8 cellular contexts compared by ENCODE assay signal in the genomic region with DNA sequence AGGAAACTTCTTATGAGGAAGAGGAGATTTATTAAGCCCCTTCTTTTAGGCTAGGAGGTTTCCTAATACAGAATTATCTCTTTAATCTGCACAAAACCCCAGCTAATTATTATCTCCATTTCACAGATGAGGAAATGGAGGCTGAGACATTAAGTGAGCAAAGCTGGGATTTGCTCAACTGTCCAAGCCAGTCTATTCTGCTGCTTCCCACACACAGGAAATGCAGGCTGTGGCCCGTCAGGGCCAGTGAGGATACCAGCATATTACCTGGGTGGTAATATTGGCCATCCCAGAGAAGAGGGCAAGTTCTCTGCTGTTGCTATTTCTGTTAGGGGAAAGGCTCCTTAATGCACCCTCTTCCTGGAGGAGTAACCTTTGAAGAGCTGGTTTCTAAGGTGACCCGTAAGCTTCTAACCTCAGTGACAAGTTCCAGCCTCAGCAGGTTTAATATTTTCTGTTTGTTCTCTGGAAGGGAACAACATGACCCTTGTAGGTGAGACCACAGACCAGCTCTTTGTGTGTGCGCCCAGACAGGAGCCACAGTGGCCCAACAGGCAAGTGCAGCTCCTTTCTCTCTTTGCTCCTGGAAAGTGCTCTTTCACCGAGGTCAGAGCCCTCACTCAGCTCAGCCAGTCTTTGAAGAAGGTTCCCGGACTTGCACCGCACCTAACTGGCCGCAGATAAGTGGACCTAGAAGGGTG. TPM values are rescaled to one million over a fixed set of nuclear protein-coding genes. Genes with fewer than 3 reads are reported as not detected.
DNase-seq lines count a peak whose midpoint lies in the region; ATAC-seq, FAIRE-seq and TF ChIP-seq lines count a peak whose summit lies in the region.

No MANE protein-coding gene starts in this region.

- no peak for DNase-seq in activated CD4-positive, alpha-beta memory T cell treated with anti-CD3 and anti-CD28 coated beads for 36 hours
- DNase-seq in activated CD4-positive, alpha-beta memory T cell treated with anti-CD3 and anti-CD28 coated beads, Interleukin-2, amount 10 ng/mL, durations not matched to agents 7 days and 5 days, result no peak
- DNase-seq in GM12878 (ENCODE audit: low read depth, low spot score) (no peak), caudate nucleus (lab: John Stamatoyannopoulos, UW) (no peak), hypothalamus (lab: John Stamatoyannopoulos, UW) (no peak)
- DNase-seq in stimulated activated effector memory CD8-positive, alpha-beta T cell treated with anti-CD3 and anti-CD28 coated beads, Interleukin-12 subunit alpha, Interleukin-12 subunit beta, amount 100 ng/mL, for 72 hours (ENCODE audit: low spot score in 2 of 2), result no peak
- DNase-seq in effector CD8-positive, alpha-beta T cell (lab: John Stamatoyannopoulos, UW), result no peak

- POLR2A ChIA-PET in activated CD4-positive, alpha-beta memory T cell treated with anti-CD3 and anti-CD28 coated beads for 36 hours (lab: Charles Lee), result no interaction called here
- POLR2A ChIA-PET in activated CD4-positive, alpha-beta memory T cell treated with anti-CD3 and anti-CD28 coated beads, Interleukin-2, amount 10 ng/mL, durations not matched to agents 7 days and 5 days (lab: Charles Lee), result no interaction called here
- POLR2A ChIA-PET in GM12878 (lab: Charles Lee), result no interaction called here

- no peaks in the 10 kb centered on the region for H3K9me3 Mint-ChIP-seq in activated CD4-positive, alpha-beta memory T cell treated with anti-CD3 and anti-CD28 coated beads for 36 hours
- no peaks in the 10 kb centered on the region for H3K9me3 Mint-ChIP-seq in activated CD4-positive, alpha-beta memory T cell treated with anti-CD3 and anti-CD28 coated beads, Interleukin-2, amount 10 ng/mL, durations not matched to agents 7 days and 5 days
- no peaks in the 10 kb centered on the region for H3K9me3 Mint-ChIP-seq in stimulated activated effector memory CD8-positive, alpha-beta T cell treated with anti-CD3 and anti-CD28 coated beads, Interleukin-12 subunit alpha, Interleukin-12 subunit beta, amount 100 ng/mL, for 72 hours

- TF ChIP-seq POLR2A in GM12878 (IDR thresholded peaks at IDR 0.05; ENCODE audit: low read depth, low read length), result no peak

- RAD21 ChIA-PET in GM12878 (lab: Charles Lee; ENCODE audit: unreplicated experiment), result interaction anchor here (0.7 to 1.9 kb wide), 3 partner anchors 9 to 924 kb away, joined by 3 to 5 read pairs (median 4); no protein-coding TSS in a partner anchor

- no peaks in the 10 kb centered on the region for H3K27me3 ChIP-seq in GM12878 (replicated peaks in 1 of 2; ENCODE audit: control insufficient read depth in 2 of 2, insufficient read depth in 2 of 2, low read length in 1 of 2)

- H3K4me3 ChIP-seq in GM12878, result peak overlapping the region; percentile 64

- H3K27ac Mint-ChIP-seq in activated CD4-positive, alpha-beta memory T cell treated with anti-CD3 and anti-CD28 coated beads for 36 hours, result no peak overlapping the region
- H3K27ac Mint-ChIP-seq in activated CD4-positive, alpha-beta memory T cell treated with anti-CD3 and anti-CD28 coated beads, Interleukin-2, amount 10 ng/mL, durations not matched to agents 7 days and 5 days, result no peak overlapping the region
- no peak overlapping the region for H3K27ac Mint-ChIP-seq in stimulated activated effector memory CD8-positive, alpha-beta T cell treated with anti-CD3 and anti-CD28 coated beads, Interleukin-12 subunit alpha, Interleukin-12 subunit beta, amount 100 ng/mL, for 72 hours

- H3K9ac ChIP-seq in GM12878 (ENCODE audit: control insufficient read depth, insufficient read depth, low read length), result peak overlapping the region; percentile 70

- TF ChIP-seq EP300 in GM12878 (IDR thresholded peaks at IDR 0.05; ENCODE audit: borderline replicate concordance in 1 of 2, control insufficient read depth in 1 of 2, low read depth in 2 of 2, low read length in 2 of 2), result no peak

- no peak for FAIRE-seq in GM12878 (lab: Jason Lieb, UNC)

- CTCF ChIA-PET in activated CD4-positive, alpha-beta memory T cell treated with anti-CD3 and anti-CD28 coated beads for 36 hours (lab: Charles Lee), result no interaction called here
- CTCF ChIA-PET in activated CD4-positive, alpha-beta memory T cell treated with anti-CD3 and anti-CD28 coated beads, Interleukin-2, amount 10 ng/mL, durations not matched to agents 7 days and 5 days (lab: Charles Lee), result no interaction called here
- CTCF ChIA-PET in GM12878 (lab: Yijun Ruan, JAX), result interaction anchor here (0.9 to 2.4 kb wide), 4 partner anchors 9 to 163 kb away, joined by 3 to 8 read pairs (median 5); no protein-coding TSS in a partner anchor

- no peaks in the 10 kb centered on the region for H3K36me3 ChIP-seq in GM12878 (ENCODE audit: control insufficient read depth in 2 of 2, insufficient read depth in 2 of 2, low read length in 1 of 2)

- SMC1A ChIA-PET in GM12878 (lab: Charles Lee; ENCODE audit: uncharacterized antibody, unreplicated experiment), result interaction anchor here (0.8 to 1.2 kb wide), 3 partner anchors 11 to 87 kb away, joined by 3 to 4 read pairs (median 3); no protein-coding TSS in a partner anchor

- no peaks in the 10 kb centered on the region for H3K9me3 ChIP-seq in GM12878 (replicated peaks; ENCODE audit: control insufficient read depth, insufficient read depth, low read length)

- peaks cover 28% of the 10 kb centered on the region for H3K4me1 ChIP-seq in GM12878 (ENCODE audit: control insufficient read depth, insufficient read depth, low read length)

- H3K27ac ChIP-seq in GM12878 (ENCODE audit: control insufficient read depth, insufficient read depth) (peak overlapping the region; percentile 89), caudate nucleus (ENCODE audit: low read depth, low read length) (no peak overlapping the region)

- peak overlapping the region; percentile 96 for H2AFZ ChIP-seq in GM12878 (ENCODE audit: control insufficient read depth, low read depth, low read length)

- ATAC-seq in HG02973 (IDR thresholded peaks at IDR 0.05; ENCODE audit: unreplicated experiment) (peak; percentile 29), GM12878 (peak; percentile 65)
- ATAC-seq in stimulated activated effector memory CD8-positive, alpha-beta T cell treated with anti-CD3 and anti-CD28 coated beads, Interleukin-12 subunit alpha, Interleukin-12 subunit beta, amount 100 ng/mL, for 72 hours, result peak; percentile 29

- in situ Hi-C loops in GM12878 (cut with MboI), result no loop called here

- H3K79me2 ChIP-seq in GM12878 (ENCODE audit: control insufficient read depth, insufficient read depth, low read length), result no peaks in the 10 kb centered on the region; the same call in 1 of the 2 replicates

- no peak for TF ChIP-seq CTCF in GM12878 (IDR thresholded peaks at IDR 0.05 in 2 of 3, conservative IDR thresholded peaks at IDR 0.05 in 1 of 3; ENCODE audit: control insufficient read depth in 2 of 3, extremely low read depth in 1 of 3, insufficient read depth in 1 of 3, low read depth in 3 of 3, low read length in 3 of 3)

- no peaks in the 10 kb centered on the region for H4K20me1 ChIP-seq in GM12878 (ENCODE audit: control insufficient read depth, insufficient read depth)

- intact Hi-C loops in activated CD4-positive, alpha-beta memory T cell treated with anti-CD3 and anti-CD28 coated beads for 36 hours (cut with micrococcal nuclease), result no loop called here
- intact Hi-C loops in GM12878 (cut with micrococcal nuclease; ENCODE audit: unreplicated experiment), result no loop called here

- H3K4me3 Mint-ChIP-seq in activated CD4-positive, alpha-beta memory T cell treated with anti-CD3 and anti-CD28 coated beads for 36 hours, result peak overlapping the region; percentile 30
- H3K4me3 Mint-ChIP-seq in activated CD4-positive, alpha-beta memory T cell treated with anti-CD3 and anti-CD28 coated beads, Interleukin-2, amount 10 ng/mL, durations not matched to agents 7 days and 5 days, result no peak overlapping the region
- peak overlapping the region; percentile 39 for H3K4me3 Mint-ChIP-seq in stimulated activated effector memory CD8-positive, alpha-beta T cell treated with anti-CD3 and anti-CD28 coated beads, Interleukin-12 subunit alpha, Interleukin-12 subunit beta, amount 100 ng/mL, for 72 hours

- no peak for TF ChIP-seq RAD21 in GM12878 (IDR thresholded peaks at IDR 0.05; ENCODE audit: insufficient read depth, low read depth, low read length)

- H3K4me2 ChIP-seq in GM12878 (ENCODE audit: control insufficient read depth, insufficient read depth), result peak overlapping the region; percentile 91

- BruUV-seq in GM12878 (replicated peaks; lab: Mats Ljungman, UMichigan), result no TSS peak

- no peaks in the 10 kb centered on the region for H3K36me3 Mint-ChIP-seq in activated CD4-positive, alpha-beta memory T cell treated with anti-CD3 and anti-CD28 coated beads for 36 hours
- H3K36me3 Mint-ChIP-seq in activated CD4-positive, alpha-beta memory T cell treated with anti-CD3 and anti-CD28 coated beads, Interleukin-2, amount 10 ng/mL, durations not matched to agents 7 days and 5 days (ENCODE audit: low read depth), result no peaks in the 10 kb centered on the region
- no peaks in the 10 kb centered on the region for H3K36me3 Mint-ChIP-seq in stimulated activated effector memory CD8-positive, alpha-beta T cell treated with anti-CD3 and anti-CD28 coated beads, Interleukin-12 subunit alpha, Interleukin-12 subunit beta, amount 100 ng/mL, for 72 hours

- WGBS in GM12878 (ENCODE audit: insufficient coverage, insufficient replicate concordance, low lambda C conversion rate, missing lambda C conversion rate), result 6% methylated on average over 7 of the region's 7 CpGs

- H3K27me3 Mint-ChIP-seq in activated CD4-positive, alpha-beta memory T cell treated with anti-CD3 and anti-CD28 coated beads for 36 hours, result no peaks in the 10 kb centered on the region
- no peaks in the 10 kb centered on the region for H3K27me3 Mint-ChIP-seq in activated CD4-positive, alpha-beta memory T cell treated with anti-CD3 and anti-CD28 coated beads, Interleukin-2, amount 10 ng/mL, durations not matched to agents 7 days and 5 days

- H3K4me1 Mint-ChIP-seq in activated CD4-positive, alpha-beta memory T cell treated with anti-CD3 and anti-CD28 coated beads for 36 hours (ENCODE audit: low read depth), result peaks cover 2% of the 10 kb centered on the region
- peaks cover 3% of the 10 kb centered on the region for H3K4me1 Mint-ChIP-seq in activated CD4-positive, alpha-beta memory T cell treated with anti-CD3 and anti-CD28 coated beads, Interleukin-2, amount 10 ng/mL, durations not matched to agents 7 days and 5 days
- H3K4me1 Mint-ChIP-seq in stimulated activated effector memory CD8-positive, alpha-beta T cell treated with anti-CD3 and anti-CD28 coated beads, Interleukin-12 subunit alpha, Interleukin-12 subunit beta, amount 100 ng/mL, for 72 hours, result peaks cover 10% of the 10 kb centered on the region

RNA-seq across cellular contexts. Expression of a gene that starts 35.6 kb away (rescaled TPM):
- under 1 TPM in 1 of 2 experiments, not detected in 1; 0.05 TPM for total RNA-seq in activated CD4-positive, alpha-beta memory T cell treated with anti-CD3 and anti-CD28 coated beads for 36 hours
- under 1 TPM in 1 of 2 experiments, not detected in 1; 0.15 TPM for total RNA-seq in activated CD4-positive, alpha-beta memory T cell treated with anti-CD3 and anti-CD28 coated beads, Interleukin-2, amount 10 ng/mL, durations not matched to agents 7 days and 5 days
- 35.8 and 45.4 TPM in 2 replicates for total RNA-seq in GM12878 (2013; cell fraction: nucleolus; rRNA removed)
- 11.5 and 14.1 TPM in 2 replicates for total RNA-seq in GM12878 (2014; rRNA removed)
- 10.5 and 10.9 TPM in 2 replicates for total RNA-seq in GM12878 (2014; rRNA removed; fragmentation: Illumina TruSeq; extraction: Trizol)
- total RNA-seq in GM12878 (2021), result 12.9 and 14.9 TPM in 2 replicates
- 2.3 TPM for polyA plus RNA-seq in GM12878 (2011; ENCODE audit: low read depth)
- polyA plus RNA-seq in GM12878 (2011; rRNA removed), result 2.8 and 3.4 TPM in 2 replicates
- polyA plus RNA-seq in GM12878 (2011; cell fraction: cytosol; rRNA removed), result 1.9 TPM in 2 replicates
- 1.6 and 2.8 TPM in 2 replicates for polyA plus RNA-seq in GM12878 (2011; cell fraction: nucleus; rRNA removed)
- polyA plus RNA-seq in GM12878 (2012), result 3.2 TPM in 2 replicates
- polyA plus RNA-seq in GM12878 (2014; fragmentation: Illumina TruSeq; extraction: Trizol), result 11.4 and 11.8 TPM in 2 replicates
- 1 to 10 TPM in 1 of 2 experiments, under 1 TPM in 1; 0.87 to 1.4 TPM for polyA plus RNA-seq in GM12878 (2014; fragmentation: Nextera tagmentation; extraction: Ambion mirVana)
- 8.2 and 9.8 TPM in 2 replicates for polyA plus RNA-seq in GM12878 (2014; rRNA removed)
- polyA plus RNA-seq in GM12878 (2016; fragmentation: Nextera tagmentation; extraction: Ambion mirVana), result 1 to 10 TPM; 3.4 to 4.5 TPM
- 6.4 and 10.8 TPM in 2 replicates for polyA minus RNA-seq in GM12878 (2011; rRNA and poly(A)+ RNA removed)
- polyA minus RNA-seq in GM12878 (2011; cell fraction: cytosol; rRNA and poly(A)+ RNA removed), result 1.7 and 2.8 TPM in 2 replicates
- polyA minus RNA-seq in GM12878 (2011; cell fraction: nucleus; rRNA and poly(A)+ RNA removed), result 4.1 and 8.8 TPM in 2 replicates

Comparison
In these comparisons a context has a peak if more than half of its experiments do, and no peak if none do; other contexts are left out.
1. RNA of a gene that starts 35.6 kb away (total RNA-seq): 10.5 to 45.4 TPM in GM12878; 0.15 TPM in activated CD4-positive, alpha-beta memory T cell treated with anti-CD3 and anti-CD28 coated beads, Interleukin-2, amount 10 ng/mL, durations not matched to agents 7 days and 5 days and 0.05 TPM in activated CD4-positive, alpha-beta memory T cell treated with anti-CD3 and anti-CD28 coated beads for 36 hours; every median in the first group is over 10 times any median in the second.
2. Peak in every context shown above with its lines, with median percentiles within 50 percentile points of each other: ATAC-seq.